Comparison of ENCODE assay signal across 20 cellular contexts in the genomic region with DNA sequence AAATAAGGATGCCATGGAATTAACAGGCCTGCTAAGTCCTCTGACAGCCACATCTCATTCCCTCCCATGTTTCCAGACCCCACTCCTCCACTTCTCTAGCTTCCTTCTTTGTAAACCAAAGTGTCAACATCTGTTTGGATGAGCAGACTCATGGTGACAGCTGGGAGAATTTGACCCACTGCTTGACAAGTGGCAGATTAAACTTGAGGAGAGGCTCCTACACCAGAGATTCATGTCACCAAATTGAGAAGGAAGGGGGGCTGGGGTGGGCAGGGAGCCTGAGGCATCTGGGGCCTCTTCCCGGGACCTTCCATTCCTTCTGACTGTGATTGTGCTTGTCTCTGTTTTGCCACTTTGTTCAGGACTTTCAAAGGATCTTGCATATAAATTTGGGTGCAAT. TPM values are rescaled to one million over a fixed set of nuclear protein-coding genes. Genes with fewer than 3 reads are reported as not detected.
DNase-seq lines count a peak whose midpoint lies in the region; ATAC-seq and TF ChIP-seq lines count a peak whose summit lies in the region.
"Had no signal": no experiment of that assay in that cellular context is flagged by ENCODE, and none has a peak within 500 bp of the region (broad histone marks: within the 10 kb centered on the region; RNA-seq: fewer than 3 reads in every experiment).

No MANE protein-coding gene starts in this region.

- peaks cover 51% of the 10 kb centered on the region for H3K4me1 ChIP-seq in rectal smooth muscle tissue (ENCODE audit: control insufficient read depth, insufficient read depth, low read length)
- peaks cover 4% of the 10 kb centered on the region for H3K4me1 ChIP-seq in prostate gland (replicated peaks)

- no peak overlapping the region for H3K4me3 ChIP-seq in rectal smooth muscle tissue (ENCODE audit: low read length)
- no peak overlapping the region for H3K4me3 ChIP-seq in prostate gland
- H3K4me3 ChIP-seq: Peyer's patch had no signal

- intact Hi-C loops in prostate gland (cut with DNase I): no loop called here

- H3K27ac ChIP-seq in rectal smooth muscle tissue (ENCODE audit: low read depth, low read length) (peak overlapping the region; percentile 58), prostate gland (no peak overlapping the region)
- H3K27ac ChIP-seq: KMS-11, Peyer's patch had no signal

- H3K27me3 ChIP-seq in rectal smooth muscle tissue (ENCODE audit: control insufficient read depth, insufficient read depth, low read length) (no peaks in the 10 kb centered on the region), prostate gland (replicated peaks; ENCODE audit: insufficient read depth) (no peaks in the 10 kb centered on the region)
- H3K27me3 ChIP-seq: Peyer's patch had no signal

- H3K36me3 ChIP-seq in rectal smooth muscle tissue (ENCODE audit: control insufficient read depth, insufficient read depth, low read length): no peaks in the 10 kb centered on the region
- no peaks in the 10 kb centered on the region for H3K36me3 ChIP-seq in prostate gland
- H3K36me3 ChIP-seq: Peyer's patch had no signal

- DNase-seq in NCI-H82 (lab: John Stamatoyannopoulos, UW) (peak; percentile 87), left kidney (ENCODE audit: low read depth, low spot score) (peak; percentile 14), prostate gland (ENCODE audit: low spot score) (no peak)
- DNase-seq in activated CD4-positive, alpha-beta T cell treated with anti-CD3 and anti-CD28 coated beads for 48 hours: no peak
- DNase-seq: ACHN; C1 segment of cervical spinal cord; CD8-positive, alpha-beta memory T cell; DMS79; HFFc6; NCI-H1417 treated with DMSO at 0.1 percent for 48 hours; NCI-H187 treated with DMSO at 0.1 percent for 48 hours; NCI-H345; NCI-H526 treated with DMSO at 0.1 percent for 48 hours; NK-92 treated with Interleukin-12 subunit alpha and Interleukin-12 subunit beta, amount 100 ng/mL, for 24 hours; Peyer's patch had no signal

- WGBS in prostate gland: 0% methylated on average over 1 of the region's 1 CpG

- H3K9ac ChIP-seq in rectal smooth muscle tissue (ENCODE audit: low read length): no peak overlapping the region
- H3K9ac ChIP-seq: KMS-11 had no signal

- ATAC-seq in GM21515 (IDR thresholded peaks at IDR 0.05; ENCODE audit: unreplicated experiment) (no peak), HG02610 (IDR thresholded peaks at IDR 0.05; ENCODE audit: unreplicated experiment) (no peak)

- H3K9me3 ChIP-seq in prostate gland: no peaks in the 10 kb centered on the region
- H3K9me3 ChIP-seq: Peyer's patch had no signal

- no peak for TF ChIP-seq CTCF in prostate gland (IDR thresholded peaks at IDR 0.05)

- TF ChIP-seq POLR2A in prostate gland (IDR thresholded peaks at IDR 0.05): no peak

RNA-seq across cellular contexts. Expression of gene IGFBP5, which starts 41.0 kb away (rescaled TPM):
- 100 to 1,000 TPM; 162 to 319 TPM for total RNA-seq in prostate gland
- total RNA-seq: CD8-positive, alpha-beta memory T cell; HT-29 had no signal

Comparison
In these comparisons a context has a peak if more than half of its experiments do, and no peak if none do; other contexts are left out.
1. DNase-seq: peak in NCI-H82 (single experiment) and left kidney (single experiment); none in activated CD4-positive, alpha-beta T cell treated with anti-CD3 and anti-CD28 coated beads for 48 hours (single experiment) and prostate gland (single experiment).